Comparison of ENCODE assay signal across 1 cellular context in genomic region chr2:230987137-230988020, GRCh38.
A peak's percentile ranks its signal among the peaks of the same experiment; 100 is the strongest.
TF ChIP-seq lines count a peak whose summit lies in the region.

No MANE protein-coding gene starts in this region.

TF ChIP-seq in HEK293, 187 proteins besides CTCF, POLR2A, EP300 and RAD21 (continued from another document):
- TF ChIP-seq BCL6B (tag by site-specific recombination; IDR thresholded peaks at IDR 0.05) (no peak), ZNF292 (tag by site-specific recombination; IDR thresholded peaks at IDR 0.05; ENCODE audit: borderline replicate concordance, low read depth) (no peak), ZNF335 (tag by site-specific recombination; conservative IDR thresholded peaks at IDR 0.05) (peak; percentile 31), ZNF76 (tag by site-specific recombination; IDR thresholded peaks at IDR 0.05; ENCODE audit: borderline replicate concordance, low read depth) (no peak), ZNF155 (tag by site-specific recombination; IDR thresholded peaks at IDR 0.05) (no peak), ZBTB11 (tag by site-specific recombination; conservative IDR thresholded peaks at IDR 0.05; ENCODE audit: low read depth) (peak; percentile 92), ZNF394 (tag by site-specific recombination; IDR thresholded peaks at IDR 0.05; ENCODE audit: borderline replicate concordance) (peak; percentile 92)
TF ChIP-seq in HEK293: peak in this region for 22.
